8 cellular contexts compared by ENCODE assay signal in genomic region chr12:109053382-109054123, GRCh38. TPM values are rescaled to one million over a fixed set of nuclear protein-coding genes. Genes with fewer than 3 reads are reported as not detected.
DNase-seq lines count a peak whose midpoint lies in the region; ATAC-seq and TF ChIP-seq lines count a peak whose summit lies in the region.

No MANE protein-coding gene starts in this region.

- H3K9me2 ChIP-seq in OCI-LY1 (ENCODE audit: low read depth, low read length), result no peaks in the 10 kb centered on the region

- WGBS in lung, 2 donors, result 15% methylated on average over 9 of the region's 9 CpGs

- peak overlapping the region; percentile 97 for H3K27ac Mint-ChIP-seq in stimulated activated naive CD8-positive, alpha-beta T cell treated with anti-CD3 and anti-CD28 coated beads, Interleukin-15, Interleukin-2, amounts not matched to agents 100 ng/mL and 50 ng/mL, for 24 hours

- H3K4me3 ChIP-seq in DND-41 (ENCODE audit: low read depth in 1 of 2, low read length in 2 of 2) (peak overlapping the region; percentile 55 to 89; a peak in 3 of 4 replicates), OCI-LY1 (ENCODE audit: low read depth, low read length, poor library complexity, severe bottlenecking) (peak overlapping the region; percentile 95), brain microvascular endothelial cell (ENCODE audit: low read depth, low read length) (peak overlapping the region; percentile 91), lung (peak overlapping the region; percentile 86)

- no peak for TF ChIP-seq CTCF in DND-41 (IDR thresholded peaks at IDR 0.05; ENCODE audit: borderline replicate concordance, extremely low read depth, low read length, poor library complexity, severe bottlenecking)
- TF ChIP-seq CTCF in OCI-LY1 (IDR thresholded peaks at IDR 0.05; ENCODE audit: low read length), result no peak
- no peak for TF ChIP-seq CTCF in brain microvascular endothelial cell (IDR thresholded peaks at IDR 0.05; ENCODE audit: low read depth, low read length, missing control alignments)
- no peak for TF ChIP-seq CTCF in lung (IDR thresholded peaks at IDR 0.05; ENCODE audit: control extremely low read depth, extremely low read depth)

- no peaks in the 10 kb centered on the region for H4K20me1 ChIP-seq in DND-41 (ENCODE audit: insufficient read depth, low read length)
- H4K20me1 ChIP-seq in OCI-LY1 (ENCODE audit: insufficient read depth, low read length), result no peaks in the 10 kb centered on the region

- H3K9ac ChIP-seq in DND-41 (ENCODE audit: low read depth, low read length) (peak overlapping the region; percentile 83), OCI-LY1 (ENCODE audit: low read length) (peak overlapping the region; percentile 86)

- no peaks in the 10 kb centered on the region for H3K9me3 Mint-ChIP-seq in stimulated activated naive CD8-positive, alpha-beta T cell treated with anti-CD3 and anti-CD28 coated beads, Interleukin-15, Interleukin-2, amounts not matched to agents 100 ng/mL and 50 ng/mL, for 24 hours

- peak overlapping the region; percentile 91 for H3K4me3 Mint-ChIP-seq in stimulated activated naive CD8-positive, alpha-beta T cell treated with anti-CD3 and anti-CD28 coated beads, Interleukin-15, Interleukin-2, amounts not matched to agents 100 ng/mL and 50 ng/mL, for 24 hours

- H3K4me1 Mint-ChIP-seq in stimulated activated naive CD8-positive, alpha-beta T cell treated with anti-CD3 and anti-CD28 coated beads, Interleukin-15, Interleukin-2, amounts not matched to agents 100 ng/mL and 50 ng/mL, for 24 hours (ENCODE audit: low read depth), result peaks cover 19% of the 10 kb centered on the region

- ATAC-seq in DND-41 (ENCODE audit: insufficient read depth, low read depth) (peak; percentile 63), GM21786 (IDR thresholded peaks at IDR 0.05; ENCODE audit: unreplicated experiment) (peak; percentile 50), lung (ENCODE audit: insufficient read depth, low FRiP score) (no peak)

- peak overlapping the region; percentile 100 for H2AFZ ChIP-seq in DND-41 (ENCODE audit: low read depth, low read length)
- H2AFZ ChIP-seq in OCI-LY1 (ENCODE audit: low read length), result no peak overlapping the region

- DNase-seq in DND-41, result peak; percentile 8
- DNase-seq in brain microvascular endothelial cell, result no peak
- no peak for DNase-seq in lung (ENCODE audit: low spot score)
- no peak for DNase-seq in NCI-H128 (lab: John Stamatoyannopoulos, UW; ENCODE audit: unreplicated experiment)
- DNase-seq in NCI-H1417 treated with DMSO at 0.1 percent for 48 hours (lab: John Stamatoyannopoulos, UW), result no peak

- H3K36me3 Mint-ChIP-seq in stimulated activated naive CD8-positive, alpha-beta T cell treated with anti-CD3 and anti-CD28 coated beads, Interleukin-15, Interleukin-2, amounts not matched to agents 100 ng/mL and 50 ng/mL, for 24 hours (ENCODE audit: low read depth), result peaks cover 11% of the 10 kb centered on the region

- H3K4me2 ChIP-seq in DND-41 (ENCODE audit: insufficient read depth, low read length) (peak overlapping the region; percentile 87), OCI-LY1 (ENCODE audit: low read length) (peak overlapping the region; percentile 81)

- H3F3A ChIP-seq in OCI-LY1 (ENCODE audit: insufficient read depth, low read length), result no peaks in the 10 kb centered on the region

- H3K27me3 ChIP-seq in DND-41 (ENCODE audit: insufficient read depth, low read length, poor library complexity) (no peaks in the 10 kb centered on the region), OCI-LY1 (ENCODE audit: insufficient read depth, low read length) (no peaks in the 10 kb centered on the region), brain microvascular endothelial cell (replicated peaks) (no peaks in the 10 kb centered on the region), lung (ENCODE audit: control insufficient read depth, insufficient read depth) (no peaks in the 10 kb centered on the region)

- H3K9me3 ChIP-seq in DND-41 (ENCODE audit: insufficient read depth, low read length, severe bottlenecking) (no peaks in the 10 kb centered on the region), OCI-LY1 (ENCODE audit: low read length) (no peaks in the 10 kb centered on the region), lung (ENCODE audit: control insufficient read depth in 2 of 2, insufficient read depth in 1 of 2, low read length in 1 of 2) (no peaks in the 10 kb centered on the region)

- H3K27ac ChIP-seq in DND-41 (ENCODE audit: low read length), result peak overlapping the region; percentile 80
- H3K27ac ChIP-seq in OCI-LY1 (ENCODE audit: low read depth, low read length, poor library complexity, severe bottlenecking), result peak overlapping the region; percentile 52
- H3K27ac ChIP-seq in brain microvascular endothelial cell, result no peak overlapping the region
- H3K27ac ChIP-seq in lung (ENCODE audit: low read depth in 1 of 2, low read length in 1 of 2), result peak overlapping the region; percentile 91 to 92

- H3K4me1 ChIP-seq in DND-41 (ENCODE audit: insufficient read depth, low read length), result peaks cover 23% of the 10 kb centered on the region
- H3K4me1 ChIP-seq in OCI-LY1 (ENCODE audit: insufficient read depth, low read length, severe bottlenecking), result peaks cover 16% of the 10 kb centered on the region
- peaks cover 0 to 7% of the 10 kb centered on the region in 2 donors for H3K4me1 ChIP-seq in lung (ENCODE audit: control insufficient read depth in 2 of 2, insufficient read depth in 2 of 2, low read length in 2 of 2)

- in situ Hi-C loops in brain microvascular endothelial cell (cut with HindIII; ENCODE audit: low pct_ligation_motif_present, low sequenced_read_pairs), result no loop called here

- H3K36me3 ChIP-seq in DND-41 (ENCODE audit: insufficient read depth, low read length), result peaks cover 12% of the 10 kb centered on the region
- no peaks in the 10 kb centered on the region for H3K36me3 ChIP-seq in OCI-LY1 (ENCODE audit: insufficient read depth, low read length)
- no peaks in the 10 kb centered on the region for H3K36me3 ChIP-seq in brain microvascular endothelial cell (replicated peaks)
- peaks cover 0 to 4% of the 10 kb centered on the region in 2 donors for H3K36me3 ChIP-seq in lung (ENCODE audit: control insufficient read depth in 2 of 2, insufficient read depth in 2 of 2, low read length in 2 of 2)

- no peaks in the 10 kb centered on the region for H3K27me3 Mint-ChIP-seq in stimulated activated naive CD8-positive, alpha-beta T cell treated with anti-CD3 and anti-CD28 coated beads, Interleukin-15, Interleukin-2, amounts not matched to agents 100 ng/mL and 50 ng/mL, for 24 hours

- H3K79me2 ChIP-seq in DND-41 (ENCODE audit: insufficient read depth, low read length), result peaks cover 15% of the 10 kb centered on the region
- H3K79me2 ChIP-seq in OCI-LY1 (ENCODE audit: insufficient read depth, low read length), result no peaks in the 10 kb centered on the region

RNA-seq across cellular contexts. Expression of gene USP30, which starts 1.2 kb away (rescaled TPM):
- total RNA-seq in lung, result 10 to 100 TPM in 1 of 2 donors, 1 to 10 TPM in 1; 8.8 to 17.9 TPM
- polyA plus RNA-seq in lung, result 1 to 10 TPM; 6.5 to 7.2 TPM

RNA-seq across cellular contexts. Expression of gene SVOP, which starts 32.7 kb away (rescaled TPM):
- under 1 TPM in 1 of 2 donors, not detected in 1; 0.11 TPM for total RNA-seq in lung
- polyA plus RNA-seq in lung, result not detected

RNA-seq across cellular contexts. Expression of gene ALKBH2, which starts 39.7 kb away (rescaled TPM):
- 10 to 100 TPM; 10.7 to 18.2 TPM for total RNA-seq in lung
- polyA plus RNA-seq in lung, result 10 to 100 TPM; 20.0 to 42.5 TPM

RNA-seq across cellular contexts. Expression of gene UNG, which starts 43.8 kb away (rescaled TPM):
- 10 to 100 TPM; 17.2 to 17.8 TPM for total RNA-seq in lung
- polyA plus RNA-seq in lung, result 10 to 100 TPM; 11.8 to 12.5 TPM
